8 cellular contexts compared by ENCODE assay signal in genomic region chr2:37389984-37390765, GRCh38. TPM values are rescaled to one million over a fixed set of nuclear protein-coding genes. Genes with fewer than 3 reads are reported as not detected.
DNase-seq lines count a peak whose midpoint lies in the region; ATAC-seq, FAIRE-seq and TF ChIP-seq lines count a peak whose summit lies in the region.

No MANE protein-coding gene starts in this region.

- no TSS peak for BruUV-seq in MCF 10A (replicated peaks; lab: Mats Ljungman, UMichigan)

- H3K4me1 Mint-ChIP-seq in MCF 10A (ENCODE audit: insufficient read depth, unreplicated experiment) (peaks cover 19% of the 10 kb centered on the region), progenitor cell of endocrine pancreas (ENCODE audit: low read depth) (no peaks in the 10 kb centered on the region)
- H3K4me1 Mint-ChIP-seq in stimulated activated naive CD8-positive, alpha-beta T cell treated with anti-CD3 and anti-CD28 coated beads, Interleukin-15, Interleukin-2, amounts not matched to agents 100 ng/mL and 50 ng/mL, for 24 hours (ENCODE audit: low read depth) = peaks cover 18% of the 10 kb centered on the region

- POLR2A ChIA-PET in MCF 10A (lab: Yijun Ruan, JAX) = interaction anchor here (0.7 to 1.7 kb wide), 7 partner anchors 12 to 555 kb away, joined by 3 to 4 read pairs (median 3); partner anchors contain the start of gene PRKD3

- peak; percentile 70 for DNase-seq in ELF-1 (ENCODE audit: low read depth, low spot score)
- DNase-seq in HTR-8/SVneo (ENCODE audit: insufficient read length, low spot score) = peak; percentile 88
- peak; percentile 52 for DNase-seq in T-helper 22 cell (ENCODE audit: low read depth)
- peak; percentile 92 for DNase-seq in MCF 10A (ENCODE audit: unreplicated experiment)
- DNase-seq in medulla oblongata (ENCODE audit: extremely low spot score) = peak; percentile 11
- DNase-seq in progenitor cell of endocrine pancreas (ENCODE audit: low spot score, unreplicated experiment) = no peak

- H3K9me3 Mint-ChIP-seq in MCF 10A (ENCODE audit: unreplicated experiment) = no peaks in the 10 kb centered on the region
- no peaks in the 10 kb centered on the region for H3K9me3 Mint-ChIP-seq in stimulated activated naive CD8-positive, alpha-beta T cell treated with anti-CD3 and anti-CD28 coated beads, Interleukin-15, Interleukin-2, amounts not matched to agents 100 ng/mL and 50 ng/mL, for 24 hours
- H3K9me3 Mint-ChIP-seq in progenitor cell of endocrine pancreas (ENCODE audit: low read depth) = no peaks in the 10 kb centered on the region

- H3K36me3 Mint-ChIP-seq in MCF 10A (ENCODE audit: insufficient read depth, unreplicated experiment) (no peaks in the 10 kb centered on the region), progenitor cell of endocrine pancreas (ENCODE audit: insufficient read depth) (no peaks in the 10 kb centered on the region)
- H3K36me3 Mint-ChIP-seq in stimulated activated naive CD8-positive, alpha-beta T cell treated with anti-CD3 and anti-CD28 coated beads, Interleukin-15, Interleukin-2, amounts not matched to agents 100 ng/mL and 50 ng/mL, for 24 hours (ENCODE audit: low read depth) = no peaks in the 10 kb centered on the region

- H3K27ac Mint-ChIP-seq in MCF 10A (ENCODE audit: low read depth, unreplicated experiment) (peak overlapping the region; percentile 64), progenitor cell of endocrine pancreas (no peak overlapping the region)
- peak overlapping the region; percentile 96 for H3K27ac Mint-ChIP-seq in stimulated activated naive CD8-positive, alpha-beta T cell treated with anti-CD3 and anti-CD28 coated beads, Interleukin-15, Interleukin-2, amounts not matched to agents 100 ng/mL and 50 ng/mL, for 24 hours

- peak; percentile 13 for FAIRE-seq in HTR-8/SVneo (lab: Jason Lieb, UNC)

- TF ChIP-seq CTCF in MCF 10A (IDR thresholded peaks at IDR 0.05; ENCODE audit: unreplicated experiment) (no peak), progenitor cell of endocrine pancreas (IDR thresholded peaks at IDR 0.05; ENCODE audit: unreplicated experiment) (no peak)

- no peaks in the 10 kb centered on the region for H3K27me3 Mint-ChIP-seq in MCF 10A (ENCODE audit: insufficient read depth, unreplicated experiment)
- no peaks in the 10 kb centered on the region for H3K27me3 Mint-ChIP-seq in stimulated activated naive CD8-positive, alpha-beta T cell treated with anti-CD3 and anti-CD28 coated beads, Interleukin-15, Interleukin-2, amounts not matched to agents 100 ng/mL and 50 ng/mL, for 24 hours
- H3K27me3 Mint-ChIP-seq in progenitor cell of endocrine pancreas = peaks cover 5% of the 10 kb centered on the region

- CTCF ChIA-PET in MCF 10A (lab: Yijun Ruan, JAX) = interaction anchor here (0.7 to 3.5 kb wide), 6 partner anchors 10 to 487 kb away, joined by 3 to 20 read pairs (median 3); no protein-coding TSS in a partner anchor

- peak; percentile 93 for ATAC-seq in GM21526 (IDR thresholded peaks at IDR 0.05; ENCODE audit: low FRiP score, unreplicated experiment)

- intact Hi-C loops in MCF 10A (cut with micrococcal nuclease) = loop anchor here (10.0 kb wide), 1 partner anchor 885 kb away; no protein-coding TSS in a partner anchor

- H3K4me3 Mint-ChIP-seq in MCF 10A (ENCODE audit: unreplicated experiment) (no peak overlapping the region), progenitor cell of endocrine pancreas (ENCODE audit: low read depth) (no peak overlapping the region)
- peak overlapping the region; percentile 66 for H3K4me3 Mint-ChIP-seq in stimulated activated naive CD8-positive, alpha-beta T cell treated with anti-CD3 and anti-CD28 coated beads, Interleukin-15, Interleukin-2, amounts not matched to agents 100 ng/mL and 50 ng/mL, for 24 hours

RNA-seq across cellular contexts. Expression of gene QPCT, which starts 45.7 kb away (rescaled TPM):
- total RNA-seq in MCF 10A (2022) (not detected in 2 replicates), progenitor cell of endocrine pancreas (2.7 TPM in 2 replicates)
